2 cellular contexts compared by ENCODE assay signal in genomic region chr13:50125556-50126377, GRCh38.
A peak's percentile ranks its signal among the peaks of the same experiment; 100 is the strongest.
TF ChIP-seq lines count a peak whose summit lies in the region.

No MANE protein-coding gene starts in this region.

TF ChIP-seq in IMR-90, 13 proteins besides CTCF, POLR2A, EP300 and RAD21:
- TF ChIP-seq MAFK (IDR thresholded peaks at IDR 0.05; ENCODE audit: low read depth, low read length): no peak
- peak; percentile 91 for TF ChIP-seq BHLHE40 (IDR thresholded peaks at IDR 0.05; ENCODE audit: low read depth, low read length)
- TF ChIP-seq MAZ (IDR thresholded peaks at IDR 0.05; ENCODE audit: borderline replicate concordance, low read depth, low read length): peak; percentile 89
- peak; percentile 93 for TF ChIP-seq USF2 (IDR thresholded peaks at IDR 0.05; ENCODE audit: low read depth, low read length)
- TF ChIP-seq RFX5 (IDR thresholded peaks at IDR 0.05; ENCODE audit: low read depth, low read length): no peak
- TF ChIP-seq CEBPB (IDR thresholded peaks at IDR 0.05; ENCODE audit: low read depth, low read length): peak; percentile 76

TF ChIP-seq in H1, 55 proteins besides CTCF, POLR2A, EP300 and RAD21:
- TF ChIP-seq ATF3 (IDR thresholded peaks at IDR 0.05; ENCODE audit: insufficient read depth, low read depth, low read length) (0 out of 2 replicates have a peak, but pooled peaks have one; percentile 7), RBBP5 (IDR thresholded peaks at IDR 0.05; ENCODE audit: borderline replicate concordance, low read depth, low read length) (peak; percentile 96; the same call in 1 of the 2 replicates), SIN3A (conservative IDR thresholded peaks at IDR 0.05 in 1 of 2, IDR thresholded peaks at IDR 0.05 in 1 of 2; ENCODE audit: low read depth in 1 of 2, low read length in 2 of 2) (0 out of 4 replicates have a peak, but pooled peaks of 1 of the 2 experiments have one; percentile 29), PHF8 (conservative IDR thresholded peaks at IDR 0.05; ENCODE audit: low read depth, low read length) (peak; percentile 44; the same call in 1 of the 2 replicates), BACH1 (IDR thresholded peaks at IDR 0.05; ENCODE audit: low read length) (no peak; the same call in 1 of the 2 replicates), SRF (IDR thresholded peaks at IDR 0.05; ENCODE audit: low read depth, low read length) (no peak), E2F6 (IDR thresholded peaks at IDR 0.05) (peak; percentile 84), KDM4A (IDR thresholded peaks at IDR 0.05; ENCODE audit: low read depth, low read length, severe bottlenecking) (peak; percentile 96), CEBPB (IDR thresholded peaks at IDR 0.05; ENCODE audit: low read depth, low read length) (peak; percentile 41; the same call in 1 of the 2 replicates), ASH2L (IDR thresholded peaks at IDR 0.05; ENCODE audit: low read length) (peak; percentile 88), CREB1 (IDR thresholded peaks at IDR 0.05) (no peak), MAX (IDR thresholded peaks at IDR 0.05) (0 out of 2 replicates have a peak, but pooled peaks have one; percentile 74), USF2 (IDR thresholded peaks at IDR 0.05; ENCODE audit: low read length) (peak; percentile 72)
TF ChIP-seq in H1: peak in this region for 10.
